ENCODE assay signal across 12 cellular contexts in the genomic region with DNA sequence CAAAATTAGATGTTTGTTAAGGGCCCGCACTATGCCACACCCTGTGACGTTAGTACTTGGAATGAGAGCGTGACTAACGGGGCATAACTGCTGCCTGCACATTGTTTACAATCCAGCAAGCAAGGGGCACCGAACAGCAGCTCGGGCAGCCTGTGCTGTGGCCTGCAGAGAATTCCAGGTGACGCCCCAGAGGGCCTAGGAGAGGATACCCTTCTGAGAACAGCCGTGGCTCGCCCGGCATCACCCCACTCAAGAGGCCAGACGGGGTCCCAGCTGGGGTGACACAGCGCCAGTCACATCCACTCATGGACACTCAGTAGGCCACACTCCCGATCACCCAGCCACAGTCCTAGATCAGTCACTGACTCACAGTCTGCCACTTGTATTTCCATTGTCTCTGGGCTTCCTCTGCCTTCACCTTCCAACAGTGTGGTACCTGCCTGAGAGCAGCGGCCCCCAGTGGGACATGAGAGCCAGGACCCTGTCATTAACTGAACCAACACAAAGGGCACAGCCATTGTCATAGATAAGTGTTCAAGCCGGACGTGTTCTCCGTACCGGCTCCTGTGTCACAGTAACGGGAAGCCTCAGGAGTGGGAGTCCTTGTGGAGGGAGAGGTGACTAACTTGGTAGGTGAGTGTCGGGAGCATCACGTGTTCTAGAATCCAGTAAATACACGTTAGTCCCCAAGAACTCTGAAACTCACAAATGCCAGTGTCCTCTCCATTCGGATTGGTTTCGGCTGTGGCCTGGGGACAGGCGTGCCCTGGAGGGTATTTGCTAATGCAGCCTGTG. TPM values are rescaled to one million over a fixed set of nuclear protein-coding genes. Genes with fewer than 3 reads are reported as not detected.
DNase-seq lines count a peak whose midpoint lies in the region; ATAC-seq and TF ChIP-seq lines count a peak whose summit lies in the region.
"Had no signal": no experiment of that assay in that cellular context is flagged by ENCODE, and none has a peak within 500 bp of the region (broad histone marks: within the 10 kb centered on the region; RNA-seq: fewer than 3 reads in every experiment).

No MANE protein-coding gene starts in this region.

- DNase-seq in AG04449 (ENCODE audit: low read depth, low spot score) (peak; percentile 46), HFF-Myc (ENCODE audit: extremely low read depth, low read depth) (peak; percentile 27), chondrocyte (ENCODE audit: low spot score) (no peak), myocyte (ENCODE audit: low read depth) (peak; percentile 89), OCI-M2 (lab: John Stamatoyannopoulos, UW; ENCODE audit: unreplicated experiment) (no peak)
- no peak for DNase-seq in stimulated activated naive CD4-positive, alpha-beta T cell (lab: John Stamatoyannopoulos, UW)
- DNase-seq: activated T-cell treated with anti-CD3 and anti-CD28 coated beads for 4 hours; CD4-positive, alpha-beta T cell had no signal

- H3K4me1 Mint-ChIP-seq in chondrocyte (ENCODE audit: low read depth) = peaks cover 11% of the 10 kb centered on the region

- CTCF ChIA-PET in AG04449 (lab: Yijun Ruan, JAX) = no interaction called here

- no peaks in the 10 kb centered on the region for H3K9me3 Mint-ChIP-seq in chondrocyte (ENCODE audit: low read depth)
- H3K9me3 Mint-ChIP-seq: CD4-positive, alpha-beta T cell had no signal

- peak overlapping the region; percentile 52 for H3K27ac Mint-ChIP-seq in chondrocyte (ENCODE audit: unreplicated experiment)
- H3K27ac Mint-ChIP-seq: stimulated activated effector memory CD8-positive, alpha-beta T cell treated with anti-CD3 and anti-CD28 coated beads, Interleukin-12 subunit alpha, Interleukin-12 subunit beta, amount 100 ng/mL, for 72 hours had no signal

- H3K27me3 Mint-ChIP-seq in chondrocyte (ENCODE audit: low read depth) = no peaks in the 10 kb centered on the region
- H3K27me3 Mint-ChIP-seq: CD4-positive, alpha-beta T cell had no signal

- TF ChIP-seq CTCF in AG04449 (IDR thresholded peaks at IDR 0.05; ENCODE audit: insufficient read depth, low read length, missing control alignments) (no peak), HFF-Myc (IDR thresholded peaks at IDR 0.05; ENCODE audit: low read depth, low read length, missing control alignments) (no peak), chondrocyte (IDR thresholded peaks at IDR 0.05) (no peak)

- no peak overlapping the region for H3K4me3 Mint-ChIP-seq in chondrocyte (ENCODE audit: unreplicated experiment)
- H3K4me3 Mint-ChIP-seq: stimulated activated effector memory CD8-positive, alpha-beta T cell treated with anti-CD3 and anti-CD28 coated beads, Interleukin-12 subunit alpha, Interleukin-12 subunit beta, amount 100 ng/mL, for 72 hours had no signal

- no peaks in the 10 kb centered on the region for H3K36me3 Mint-ChIP-seq in chondrocyte (ENCODE audit: low read depth)

- POLR2A ChIA-PET in AG04449 (lab: Yijun Ruan, JAX) = no interaction called here

- H3K4me3 ChIP-seq in AG04449 (ENCODE audit: low read depth, low read length) = no peak overlapping the region
- H3K4me3 ChIP-seq in HFF-Myc (replicated peaks; ENCODE audit: low read depth, low read length) = no peak overlapping the region

- ATAC-seq in activated CD4-positive, CD25-positive, alpha-beta regulatory T cell treated with anti-CD3 and anti-CD28 coated beads, Interleukin-2, amount 50 U/mL, for 24 hours = no peak
- no peak for ATAC-seq in SK-N-SH treated with all-trans-retinoic acid at 6 μM for 48 hours
- ATAC-seq: HCT116; stimulated activated effector memory CD8-positive, alpha-beta T cell treated with anti-CD3 and anti-CD28 coated beads, Interleukin-12 subunit alpha, Interleukin-12 subunit beta, amount 100 ng/mL, for 72 hours had no signal

TF ChIP-seq in SK-N-SH treated with all-trans-retinoic acid at 6 μM for 48 hours, 23 proteins besides CTCF, POLR2A, EP300 and RAD21:
- TF ChIP-seq CSDC2 (CRISPR knock-in tag; IDR thresholded peaks at IDR 0.05) = no peak
- no peak for TF ChIP-seq RARB (CRISPR knock-in tag; IDR thresholded peaks at IDR 0.05)
- no peak for TF ChIP-seq ISL1 (CRISPR knock-in tag; IDR thresholded peaks at IDR 0.05)
- TF ChIP-seq ESRRG (CRISPR knock-in tag; IDR thresholded peaks at IDR 0.05) = no peak
- no peak for TF ChIP-seq CSRNP3 (CRISPR knock-in tag; IDR thresholded peaks at IDR 0.05)
- no peak for TF ChIP-seq OSR1 (CRISPR knock-in tag; IDR thresholded peaks at IDR 0.05)
- no peak for TF ChIP-seq ZNF70 (CRISPR knock-in tag; IDR thresholded peaks at IDR 0.05)
- TF ChIP-seq PATZ1 (CRISPR knock-in tag; IDR thresholded peaks at IDR 0.05; ENCODE audit: borderline replicate concordance) = no peak
- no peak for TF ChIP-seq PPARA (CRISPR knock-in tag; IDR thresholded peaks at IDR 0.05; ENCODE audit: borderline replicate concordance)
- no peak for TF ChIP-seq ZNF8 (CRISPR knock-in tag; IDR thresholded peaks at IDR 0.05)
- TF ChIP-seq ZC3H10 (CRISPR knock-in tag; IDR thresholded peaks at IDR 0.05) = no peak

RNA-seq across cellular contexts. Expression of gene ZNF331, which starts 7.5 kb away (rescaled TPM):
- total RNA-seq in chondrocyte = 7.9 to 9.1 TPM (median 7.9 TPM) in 3 replicates
- total RNA-seq in myocyte = 18.8 and 21.1 TPM in 2 replicates
- polyA plus RNA-seq in myocyte (2012) = 12.1 TPM

Comparison
In these comparisons a context has a peak if more than half of its experiments do, and no peak if none do; other contexts are left out.
1. DNase-seq: peak in AG04449 (single experiment), HFF-Myc (single experiment) and myocyte (single experiment); none in chondrocyte (single experiment), stimulated activated naive CD4-positive, alpha-beta T cell (0 of 6) and OCI-M2 (single experiment).